8 cellular contexts compared by ENCODE assay signal in the genomic region with DNA sequence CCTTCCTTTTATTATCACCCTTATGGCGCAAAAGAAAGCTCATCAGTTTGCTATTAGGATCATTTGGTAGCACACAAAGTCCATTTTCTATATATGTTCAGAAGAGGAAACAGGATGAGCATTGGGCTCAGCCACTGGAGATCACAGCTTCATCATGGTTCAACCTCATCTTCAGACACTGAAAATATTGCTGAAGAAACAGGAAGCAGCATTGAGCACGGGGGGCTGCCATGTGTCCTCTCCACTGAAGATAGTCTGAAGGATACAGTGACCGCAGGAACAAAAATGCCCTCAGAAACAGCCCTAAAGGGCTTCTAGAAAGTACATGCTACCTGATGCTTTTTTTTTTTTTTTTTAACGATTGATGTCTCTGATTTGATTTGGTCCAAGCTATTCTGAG.
"Had no signal": no experiment of that assay in that cellular context is flagged by ENCODE, and none has a peak within 500 bp of the region (broad histone marks: within the 10 kb centered on the region; RNA-seq: fewer than 3 reads in every experiment).

No MANE protein-coding gene starts in this region.

- H3K27me3 ChIP-seq: suprapubic skin, upper lobe of left lung had no signal

- DNase-seq: activated CD4-positive, alpha-beta memory T cell treated with anti-CD3 and anti-CD28 coated beads, Interleukin-2, amount 10 ng/mL, durations not matched to agents 7 days and 5 days; dermis blood vessel endothelial cell; stimulated activated CD4-positive, alpha-beta T cell treated with anti-CD3 and anti-CD28 coated beads, Interleukin-2, amount 100 ng/mL, for 48 hours; stimulated activated naive CD4-positive, alpha-beta T cell treated with Interleukin-2 at 50 U/mL for 16 hours; upper lobe of left lung had no signal

- H3K27ac Mint-ChIP-seq: activated CD4-positive, alpha-beta memory T cell treated with anti-CD3 and anti-CD28 coated beads, Interleukin-2, amount 10 ng/mL, durations not matched to agents 7 days and 5 days had no signal

- H3K4me3 ChIP-seq: lung, suprapubic skin, upper lobe of left lung had no signal

- H3K27me3 Mint-ChIP-seq: activated CD4-positive, alpha-beta memory T cell treated with anti-CD3 and anti-CD28 coated beads, Interleukin-2, amount 10 ng/mL, durations not matched to agents 7 days and 5 days had no signal

- H3K27ac ChIP-seq: suprapubic skin, upper lobe of left lung had no signal

- H3K36me3 ChIP-seq: suprapubic skin, upper lobe of left lung had no signal

- ATAC-seq: activated CD4-positive, CD25-positive, alpha-beta regulatory T cell treated with anti-CD3 and anti-CD28 coated beads, Interleukin-2, amount 50 U/mL, for 24 hours had no signal

- H3K4me3 Mint-ChIP-seq: activated CD4-positive, alpha-beta memory T cell treated with anti-CD3 and anti-CD28 coated beads, Interleukin-2, amount 10 ng/mL, durations not matched to agents 7 days and 5 days had no signal

- H3K9me3 Mint-ChIP-seq: activated CD4-positive, alpha-beta memory T cell treated with anti-CD3 and anti-CD28 coated beads, Interleukin-2, amount 10 ng/mL, durations not matched to agents 7 days and 5 days had no signal

- H3K9me3 ChIP-seq: suprapubic skin, upper lobe of left lung had no signal

- H3K4me1 ChIP-seq: suprapubic skin, upper lobe of left lung had no signal
